In the genomic region with DNA sequence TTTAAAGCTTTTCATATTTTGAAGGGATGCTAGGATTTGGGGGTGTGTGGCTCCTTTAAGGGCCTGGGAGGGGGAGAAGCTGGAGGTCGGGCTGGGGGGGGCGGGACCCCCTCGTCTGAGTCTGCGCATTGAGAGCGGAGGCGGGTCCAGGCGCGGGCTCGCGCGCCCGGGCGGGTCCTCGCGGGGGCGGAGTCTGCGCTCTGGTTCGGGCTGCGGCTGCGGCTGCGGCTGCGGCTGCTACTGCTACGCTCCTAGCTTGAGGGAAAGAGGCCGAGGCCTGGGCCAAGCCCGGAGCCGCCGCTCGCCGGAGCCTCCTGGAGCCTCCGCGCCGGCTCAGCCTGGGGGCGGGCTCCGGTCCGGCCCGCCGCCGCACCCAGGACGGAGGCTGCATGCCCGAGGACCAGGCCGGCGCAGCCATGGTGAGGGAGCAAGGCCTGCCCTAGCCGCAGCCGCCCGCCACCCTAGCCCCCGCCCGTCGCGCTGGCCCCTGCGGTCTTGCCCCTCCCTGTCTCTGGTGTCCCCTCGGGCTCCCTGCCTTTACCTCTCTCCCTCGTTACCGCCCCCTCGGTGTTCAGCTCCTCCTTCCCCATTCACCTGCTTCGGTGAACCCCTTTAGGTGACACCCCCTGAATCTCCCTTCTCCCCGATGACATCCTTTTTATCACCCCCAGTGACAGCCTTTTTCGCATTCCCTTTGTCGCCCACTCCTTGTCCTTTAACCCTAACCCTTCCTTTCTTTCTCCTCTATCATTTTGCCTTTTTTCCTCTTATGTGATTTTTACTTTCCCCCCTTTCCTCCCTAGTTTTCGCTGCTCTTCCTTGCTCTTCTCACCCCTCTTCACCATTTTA, we compare ENCODE assay signal across 8 cellular contexts. TPM values are rescaled to one million over a fixed set of nuclear protein-coding genes. Genes with fewer than 3 reads are reported as not detected.
DNase-seq lines count a peak whose midpoint lies in the region; ATAC-seq lines count a peak whose summit lies in the region.

A gene (plus strand): TSS at position 189 of the 849 bp plus-strand sequence. CDS start 201 bp downstream, at position 390.

- no peaks in the 10 kb centered on the region for H3K36me3 ChIP-seq in HUES48 (ENCODE audit: control insufficient read depth, insufficient read depth, low read length)
- H3K36me3 ChIP-seq in NT2/D1 (ENCODE audit: insufficient read depth, insufficient read length, low read length): peaks cover 10% of the 10 kb centered on the region
- no peaks in the 10 kb centered on the region for H3K36me3 ChIP-seq in endocrine pancreas (ENCODE audit: control insufficient read depth, insufficient read depth, low read length)

- H3K27ac Mint-ChIP-seq in activated CD8-positive, alpha-beta memory T cell treated with anti-CD3 and anti-CD28 coated beads, Interleukin-2, amount 10 ng/mL, durations not matched to agents 7 days and 5 days: peak within 1 kb of the TSS; percentile 83

- peak within 1 kb of the TSS; percentile 92 for H3K4me3 Mint-ChIP-seq in activated CD8-positive, alpha-beta memory T cell treated with anti-CD3 and anti-CD28 coated beads, Interleukin-2, amount 10 ng/mL, durations not matched to agents 7 days and 5 days

- ATAC-seq in GM21390 (IDR thresholded peaks at IDR 0.05; ENCODE audit: unreplicated experiment): peak; percentile 94
- ATAC-seq in activated CD8-positive, alpha-beta memory T cell treated with anti-CD3 and anti-CD28 coated beads, Interleukin-2, amount 10 ng/mL, durations not matched to agents 7 days and 5 days: peak; percentile 89

- peaks cover 29% of the 10 kb centered on the region for H3K4me1 Mint-ChIP-seq in activated CD8-positive, alpha-beta memory T cell treated with anti-CD3 and anti-CD28 coated beads, Interleukin-2, amount 10 ng/mL, durations not matched to agents 7 days and 5 days

- H3K4me3 ChIP-seq in HUES48 (ENCODE audit: low read depth, low read length) (peak within 1 kb of the TSS; percentile 85), NT2/D1 (ENCODE audit: insufficient read length, low read depth) (peak within 1 kb of the TSS; percentile 91), endocrine pancreas (ENCODE audit: control insufficient read depth, insufficient read depth, low read length) (peak within 1 kb of the TSS; percentile 91)

- H3K9me3 ChIP-seq in HUES48 (ENCODE audit: control insufficient read depth, insufficient read depth, low read length): no peaks in the 10 kb centered on the region
- H3K9me3 ChIP-seq in NT2/D1 (ENCODE audit: insufficient read depth, low read length): no peaks in the 10 kb centered on the region
- no peaks in the 10 kb centered on the region for H3K9me3 ChIP-seq in endocrine pancreas (ENCODE audit: control insufficient read depth, low read length)

- H3K27me3 ChIP-seq in HUES48 (ENCODE audit: control insufficient read depth, insufficient read depth, low read length) (no peaks in the 10 kb centered on the region), NT2/D1 (ENCODE audit: insufficient read depth, insufficient read length) (no peaks in the 10 kb centered on the region), endocrine pancreas (ENCODE audit: control insufficient read depth, insufficient read depth, low read length) (no peaks in the 10 kb centered on the region)

- no peaks in the 10 kb centered on the region for H3K9me3 Mint-ChIP-seq in activated CD8-positive, alpha-beta memory T cell treated with anti-CD3 and anti-CD28 coated beads, Interleukin-2, amount 10 ng/mL, durations not matched to agents 7 days and 5 days (ENCODE audit: low read depth)

- CTCF ChIA-PET in activated CD8-positive, alpha-beta memory T cell treated with anti-CD3 and anti-CD28 coated beads, Interleukin-2, amount 10 ng/mL, durations not matched to agents 7 days and 5 days (lab: Charles Lee): interaction anchor here (1.1 to 2.8 kb wide), 6 partner anchors 12 to 100 kb away, joined by 3 to 7 read pairs (median 4); no protein-coding TSS in a partner anchor

- H3K9ac ChIP-seq in HUES48 (ENCODE audit: low read depth, low read length) (peak within 1 kb of the TSS; percentile 80), NT2/D1 (ENCODE audit: insufficient read length, low read depth) (peak within 1 kb of the TSS; percentile 93), endocrine pancreas (ENCODE audit: control insufficient read depth, insufficient read depth, low read length) (peak within 1 kb of the TSS; percentile 91)

- no peaks in the 10 kb centered on the region for H3K36me3 Mint-ChIP-seq in activated CD8-positive, alpha-beta memory T cell treated with anti-CD3 and anti-CD28 coated beads, Interleukin-2, amount 10 ng/mL, durations not matched to agents 7 days and 5 days

- H3K27me3 Mint-ChIP-seq in activated CD8-positive, alpha-beta memory T cell treated with anti-CD3 and anti-CD28 coated beads, Interleukin-2, amount 10 ng/mL, durations not matched to agents 7 days and 5 days: peaks cover 15% of the 10 kb centered on the region

- H3K4me1 ChIP-seq in HUES48 (ENCODE audit: control insufficient read depth, insufficient read depth, low read length) (peaks cover 3% of the 10 kb centered on the region; the same call in 1 of the 2 replicates), NT2/D1 (ENCODE audit: insufficient read depth, insufficient read length) (no peaks in the 10 kb centered on the region), endocrine pancreas (ENCODE audit: control insufficient read depth, insufficient read depth, low read length) (no peaks in the 10 kb centered on the region)

- H3K27ac ChIP-seq in HUES48 (ENCODE audit: low read depth, low read length): peak within 1 kb of the TSS; percentile 84

- DNase-seq in COR-L47 (lab: John Stamatoyannopoulos, UW) (peak; percentile 87), NT2/D1 (ENCODE audit: low read depth, low spot score) (peak; percentile 80), mesenteric fat pad (ENCODE audit: low spot score) (peak; percentile 97)
- DNase-seq in activated CD8-positive, alpha-beta memory T cell treated with anti-CD3 and anti-CD28 coated beads, Interleukin-2, amount 10 ng/mL, durations not matched to agents 7 days and 5 days: peak; percentile 93
- DNase-seq in stimulated activated CD8-positive, alpha-beta memory T cell treated with anti-CD3 and anti-CD28 coated beads, Interleukin-15, amount 100 ng/mL, for 24 hours (ENCODE audit: low read depth): peak; percentile 83

RNA-seq across cellular contexts. Expression of the gene that starts here (rescaled TPM):
- total RNA-seq in activated CD8-positive, alpha-beta memory T cell treated with anti-CD3 and anti-CD28 coated beads, Interleukin-2, amount 10 ng/mL, durations not matched to agents 7 days and 5 days: 1 to 10 TPM; 7.5 to 9.8 TPM
- 33.0 TPM for total RNA-seq in mesenteric fat pad

Comparison
In these comparisons a context has a peak if more than half of its experiments do, and no peak if none do; other contexts are left out.
1. Peak in every context shown above with its lines: DNase-seq, ATAC-seq, H3K4me3 ChIP-seq and H3K27ac ChIP-seq.